In genomic region chr11:2139118-2139490, GRCh38 we compare ENCODE assay signal across 9 cellular contexts. TPM values are rescaled to one million over a fixed set of nuclear protein-coding genes. Genes with fewer than 3 reads are reported as not detected.
DNase-seq lines count a peak whose midpoint lies in the region; ATAC-seq and TF ChIP-seq lines count a peak whose summit lies in the region.
"Had no signal": no experiment of that assay in that cellular context is flagged by ENCODE, and none has a peak within 500 bp of the region (broad histone marks: within the 10 kb centered on the region; RNA-seq: fewer than 3 reads in every experiment).

IGF2 (minus strand) TSS chr11:2139389; CDS start chr11:2135523, 3,866 bp downstream.

- intact Hi-C loops in activated B cell treated with CpG ODN at 0.5 μM for 24 hours (cut with micrococcal nuclease), result loop anchor here (5.0 kb wide), 1 partner anchor 47 kb away; no protein-coding TSS in a partner anchor
- intact Hi-C loops in heart left ventricle (cut with DNase I), result loop anchor here in 7 of 10 donors (5.0 kb wide), 2 partner anchors 37 to 42 kb away; no protein-coding TSS in a partner anchor

- ATAC-seq in activated B cell treated with CpG ODN at 0.5 μM for 24 hours (ENCODE audit: low read depth) (no peak), heart left ventricle (peak in 1 of 4 donors; percentile 25), HG02759 (IDR thresholded peaks at IDR 0.05; ENCODE audit: unreplicated experiment) (no peak), GM21825 (IDR thresholded peaks at IDR 0.05; ENCODE audit: unreplicated experiment) (no peak)

- H3K4me3 ChIP-seq in heart left ventricle (peak within 1 kb of the TSS in 11 of 12 donors; percentile 31 to 68 (median 55)), rectal smooth muscle tissue (ENCODE audit: low read length) (peak within 1 kb of the TSS; percentile 46)

- POLR2A ChIA-PET in activated B cell treated with CpG ODN at 0.5 μM for 24 hours (lab: Charles Lee), result interaction anchor here (0.9 kb wide), 1 partner anchor 445 kb away, joined by 3 read pairs; no protein-coding TSS in a partner anchor

- peak; percentile 58 for DNase-seq in GM20000 (ENCODE audit: low spot score)
- no peak for DNase-seq in activated B cell treated with CpG ODN at 0.5 μM for 24 hours
- DNase-seq in heart left ventricle, result peak in 2 of 5 donors; percentile 27 to 67
- DNase-seq in NCI-H524 treated with DMSO at 0.1 percent for 48 hours (lab: John Stamatoyannopoulos, UW), result no peak
- DNase-seq in GM19240 (ENCODE audit: insufficient read length, low spot score), result no peak
- DNase-seq: NCI-H2171 treated with DMSO at 0.1 percent for 48 hours had no signal

- H3K27me3 Mint-ChIP-seq in activated B cell treated with CpG ODN at 0.5 μM for 24 hours, result peaks cover 50% of the 10 kb centered on the region

- TF ChIP-seq CTCF in GM20000 (IDR thresholded peaks at IDR 0.05; ENCODE audit: extremely low read depth, missing control alignments) (no peak), activated B cell treated with CpG ODN at 0.5 μM for 24 hours (IDR thresholded peaks at IDR 0.05) (no peak), heart left ventricle (IDR thresholded peaks at IDR 0.05) (no peak)

- H3K27ac ChIP-seq in heart left ventricle, result peak within 1 kb of the TSS in 11 of 12 donors; percentile 17 to 80 (median 72)
- no peak within 1 kb of the TSS for H3K27ac ChIP-seq in rectal smooth muscle tissue (ENCODE audit: low read depth, low read length)

- H3K4me3 Mint-ChIP-seq in activated B cell treated with CpG ODN at 0.5 μM for 24 hours, result peak within 1 kb of the TSS; percentile 75

- H3K9me3 ChIP-seq in heart left ventricle, result no peaks in the 10 kb centered on the region

- H3K9me3 Mint-ChIP-seq in activated B cell treated with CpG ODN at 0.5 μM for 24 hours, result no peaks in the 10 kb centered on the region

- CTCF ChIA-PET in activated B cell treated with CpG ODN at 0.5 μM for 24 hours (lab: Charles Lee), result interaction anchor here (1.0 kb wide), 1 partner anchor 445 kb away, joined by 3 read pairs; no protein-coding TSS in a partner anchor

- no peaks in the 10 kb centered on the region for H3K36me3 Mint-ChIP-seq in activated B cell treated with CpG ODN at 0.5 μM for 24 hours (ENCODE audit: low read depth)

- no peak within 1 kb of the TSS for H3K27ac Mint-ChIP-seq in activated B cell treated with CpG ODN at 0.5 μM for 24 hours

- H3K36me3 ChIP-seq in heart left ventricle, result peaks cover 0 to 3% (median 0%) of the 10 kb centered on the region in 9 donors
- H3K36me3 ChIP-seq in rectal smooth muscle tissue (ENCODE audit: control insufficient read depth, insufficient read depth, low read length), result no peaks in the 10 kb centered on the region

- H3K9ac ChIP-seq in rectal smooth muscle tissue (ENCODE audit: low read length), result no peak within 1 kb of the TSS

- peaks cover 28% of the 10 kb centered on the region for H3K4me1 Mint-ChIP-seq in activated B cell treated with CpG ODN at 0.5 μM for 24 hours

- 0 to 1% (median 1%) methylated on average over 14 to 58 of the region's 58 CpGs for WGBS in heart left ventricle, 4 donors

- no peak for TF ChIP-seq POLR2A in heart left ventricle (IDR thresholded peaks at IDR 0.05)

- H3K4me1 ChIP-seq in heart left ventricle (peaks cover 0 to 51% (median 11%) of the 10 kb centered on the region in 12 donors), rectal smooth muscle tissue (ENCODE audit: control insufficient read depth, insufficient read depth, low read length) (no peaks in the 10 kb centered on the region)

- peaks cover 32 to 83% (median 67%) of the 10 kb centered on the region in 9 donors for H3K27me3 ChIP-seq in heart left ventricle
- peaks cover 25% of the 10 kb centered on the region for H3K27me3 ChIP-seq in rectal smooth muscle tissue (ENCODE audit: control insufficient read depth, insufficient read depth, low read length)

RNA-seq across cellular contexts. Expression of gene IGF2, which starts in this region (rescaled TPM):
- total RNA-seq in activated B cell treated with CpG ODN at 0.5 μM for 24 hours, result not detected in 2 replicates
- 100 to 1,000 TPM in 5 of 9 donors, 10 to 100 TPM in 4; 61.9 to 175 (median 102) TPM for total RNA-seq in heart left ventricle
- 10 to 100 TPM; 48.9 to 56.3 TPM for polyA plus RNA-seq in heart left ventricle

Comparison
In these comparisons a context has a peak if more than half of its experiments do, and no peak if none do; other contexts are left out.
1. RNA of gene IGF2 (total RNA-seq): 61.9 to 175 TPM in heart left ventricle; not detected in activated B cell treated with CpG ODN at 0.5 μM for 24 hours; every median in the first group is over 10 times any median in the second.